In the genomic region with DNA sequence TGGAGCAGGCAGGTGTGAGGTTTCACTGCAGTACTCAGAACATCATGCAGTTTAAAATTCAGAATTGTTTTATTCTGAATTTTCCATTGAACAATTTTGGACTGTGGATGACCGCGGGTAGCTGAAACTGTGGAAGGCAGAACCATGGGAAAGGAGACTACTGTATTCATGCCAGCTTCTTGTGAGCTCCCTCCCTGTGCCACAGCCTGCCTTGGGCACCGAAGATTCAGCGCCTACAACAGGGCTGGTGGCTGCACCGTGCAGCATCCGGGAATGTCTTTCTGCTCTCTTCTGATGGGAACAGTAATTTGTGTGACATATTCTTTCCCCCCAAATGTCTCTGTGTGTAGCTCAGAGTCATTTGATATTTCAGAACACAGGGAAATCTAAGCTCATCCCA, we compare ENCODE assay signal across 22 cellular contexts.
DNase-seq lines count a peak whose midpoint lies in the region; ATAC-seq and TF ChIP-seq lines count a peak whose summit lies in the region.
"Had no signal": no experiment of that assay in that cellular context is flagged by ENCODE, and none has a peak within 500 bp of the region (broad histone marks: within the 10 kb centered on the region; RNA-seq: fewer than 3 reads in every experiment).

No MANE protein-coding gene starts in this region.

- H3K27me3 ChIP-seq in right cardiac atrium (ENCODE audit: control insufficient read depth, insufficient read depth) (no peaks in the 10 kb centered on the region), lower lobe of right lung (ENCODE audit: low read depth) (peaks cover 32% of the 10 kb centered on the region), spleen (replicated peaks in 1 of 7) (peaks cover 0 to 68% (median 14%) of the 10 kb centered on the region in 7 donors)

- no peaks in the 10 kb centered on the region for H3K9me3 ChIP-seq in right cardiac atrium (ENCODE audit: control insufficient read depth, low read length)
- no peaks in the 10 kb centered on the region for H3K9me3 ChIP-seq in lower lobe of right lung
- peaks cover 0 to 13% (median 3%) of the 10 kb centered on the region in 8 donors for H3K9me3 ChIP-seq in spleen
- H3K9me3 ChIP-seq: A549, BE2C, HAP-1 had no signal

- H3K4me1 Mint-ChIP-seq in stimulated activated effector memory CD8-positive, alpha-beta T cell treated with anti-CD3 and anti-CD28 coated beads, Interleukin-12 subunit alpha, Interleukin-12 subunit beta, amount 100 ng/mL, for 72 hours: no peaks in the 10 kb centered on the region
- H3K4me1 Mint-ChIP-seq: CD14-positive monocyte had no signal

- no peaks in the 10 kb centered on the region for H3K36me3 Mint-ChIP-seq in stimulated activated effector memory CD8-positive, alpha-beta T cell treated with anti-CD3 and anti-CD28 coated beads, Interleukin-12 subunit alpha, Interleukin-12 subunit beta, amount 100 ng/mL, for 72 hours
- H3K36me3 Mint-ChIP-seq: CD14-positive monocyte; CD8-positive, alpha-beta memory T cell had no signal

- H3K4me3 Mint-ChIP-seq in stimulated activated effector memory CD8-positive, alpha-beta T cell treated with anti-CD3 and anti-CD28 coated beads, Interleukin-12 subunit alpha, Interleukin-12 subunit beta, amount 100 ng/mL, for 72 hours: no peak overlapping the region
- H3K4me3 Mint-ChIP-seq: CD14-positive monocyte; CD4-positive, alpha-beta T cell; CD8-positive, alpha-beta memory T cell; HFFc6 had no signal

- intact Hi-C loops in left cardiac atrium (cut with DNase I) (no loop called here), right cardiac atrium (cut with DNase I) (no loop called here), lower lobe of right lung (cut with DNase I) (no loop called here), spleen (cut with DNase I; ENCODE audit: low total_unique reads) (no loop called here)

- H3K4me1 ChIP-seq in right cardiac atrium (ENCODE audit: control insufficient read depth, insufficient read depth, low read length): no peaks in the 10 kb centered on the region
- peaks cover 5% of the 10 kb centered on the region for H3K4me1 ChIP-seq in lower lobe of right lung
- H3K4me1 ChIP-seq in spleen: peaks cover 0 to 9% (median 5%) of the 10 kb centered on the region in 6 donors
- H3K4me1 ChIP-seq: A549; BE2C; BLaER1 treated with 17β-estradiol and CSF1 and Interleukin-3, amounts not matched to agents 10 nM and 100 nM; HAP-1 had no signal

- H3K9me3 Mint-ChIP-seq in stimulated activated effector memory CD8-positive, alpha-beta T cell treated with anti-CD3 and anti-CD28 coated beads, Interleukin-12 subunit alpha, Interleukin-12 subunit beta, amount 100 ng/mL, for 72 hours: no peaks in the 10 kb centered on the region
- H3K9me3 Mint-ChIP-seq: HFFc6 had no signal

- H3K27ac ChIP-seq in right cardiac atrium (ENCODE audit: low read length): no peak overlapping the region
- no peak overlapping the region for H3K27ac ChIP-seq in lower lobe of right lung
- H3K27ac ChIP-seq in spleen: no peak overlapping the region
- H3K27ac ChIP-seq: A549; BLaER1 treated with 17β-estradiol and CSF1 and Interleukin-3, amounts not matched to agents 10 nM and 100 nM had no signal

- TF ChIP-seq CTCF in lower lobe of right lung (IDR thresholded peaks at IDR 0.05) (no peak), spleen (IDR thresholded peaks at IDR 0.05 in 8 of 11, conservative IDR thresholded peaks at IDR 0.05 in 3 of 11) (no peak)

- ATAC-seq in left cardiac atrium (no peak), right cardiac atrium (no peak), lower lobe of right lung (no peak)
- no peak for ATAC-seq in stimulated activated effector memory CD8-positive, alpha-beta T cell treated with anti-CD3 and anti-CD28 coated beads, Interleukin-12 subunit alpha, Interleukin-12 subunit beta, amount 100 ng/mL, for 72 hours
- ATAC-seq: A549 had no signal

- no peak for TF ChIP-seq POLR2A in spleen (IDR thresholded peaks at IDR 0.05)

- no peak overlapping the region for H3K27ac Mint-ChIP-seq in stimulated activated effector memory CD8-positive, alpha-beta T cell treated with anti-CD3 and anti-CD28 coated beads, Interleukin-12 subunit alpha, Interleukin-12 subunit beta, amount 100 ng/mL, for 72 hours
- H3K27ac Mint-ChIP-seq: CD14-positive monocyte; CD4-positive, alpha-beta T cell; CD8-positive, alpha-beta memory T cell; HFFc6 had no signal

- H3K36me3 ChIP-seq in lower lobe of right lung (no peaks in the 10 kb centered on the region), spleen (no peaks in the 10 kb centered on the region)
- H3K36me3 ChIP-seq: BE2C; BLaER1 treated with 17β-estradiol and CSF1 and Interleukin-3, amounts not matched to agents 10 nM and 100 nM; HAP-1 had no signal

- DNase-seq in left cardiac atrium (peak; percentile 4), right cardiac atrium (no peak), lower lobe of right lung (peak; percentile 10), spleen (peak; percentile 30), NCI-H69 (lab: John Stamatoyannopoulos, UW) (no peak)
- no peak for DNase-seq in stimulated activated effector memory CD8-positive, alpha-beta T cell treated with anti-CD3 and anti-CD28 coated beads, Interleukin-12 subunit alpha, Interleukin-12 subunit beta, amount 100 ng/mL, for 72 hours (ENCODE audit: low spot score in 2 of 2)
- DNase-seq: 8988T; ACHN; AML-193; BE2C; CD4-positive, alpha-beta T cell; DMS 273 treated with DMSO at 0.1 percent for 48 hours; DMS79; EL; GF-D8; GOT3; HFFc6 had no signal

- H3K4me3 ChIP-seq in right cardiac atrium (ENCODE audit: low read length) (no peak overlapping the region), lower lobe of right lung (no peak overlapping the region), spleen (no peak overlapping the region)
- H3K4me3 ChIP-seq: A549; BLaER1 treated with 17β-estradiol and CSF1 and Interleukin-3, amounts not matched to agents 10 nM and 100 nM; HAP-1 had no signal

- 88% methylated on average over 6 of the region's 6 CpGs for WGBS in right cardiac atrium
- 78 to 95% (median 87%) methylated on average over 6 of the region's 6 CpGs for WGBS in spleen, 5 donors

Comparison
In these comparisons a context has a peak if more than half of its experiments do, and no peak if none do; other contexts are left out.
1. DNase-seq: peak in left cardiac atrium (single experiment), lower lobe of right lung (single experiment) and spleen (single experiment); none in right cardiac atrium (0 of 3), NCI-H69 (single experiment) and stimulated activated effector memory CD8-positive, alpha-beta T cell treated with anti-CD3 and anti-CD28 coated beads, Interleukin-12 subunit alpha, Interleukin-12 subunit beta, amount 100 ng/mL, for 72 hours (0 of 2).